Comparison of ENCODE assay signal across 8 cellular contexts in genomic region chr3:162647321-162647720, GRCh38.
"Had no signal": no experiment of that assay in that cellular context is flagged by ENCODE, and none has a peak within 500 bp of the region (broad histone marks: within the 10 kb centered on the region; RNA-seq: fewer than 3 reads in every experiment).

No MANE protein-coding gene starts in this region.

- H3K27ac ChIP-seq: GM23248 had no signal

- H3K9ac ChIP-seq: GM23248 had no signal

- H3K4me1 ChIP-seq: HAP-1 had no signal

- H2AFZ ChIP-seq: GM23248 had no signal

- ATAC-seq: HCT116 had no signal

- DNase-seq: GM23248, GOT3, H7, IMR-90, KBM-7 had no signal

- H3K36me3 ChIP-seq: HAP-1 had no signal

- FAIRE-seq: HTR-8/SVneo had no signal

- H3K4me3 ChIP-seq: GM23248, HAP-1 had no signal
